ENCODE assay signal across 1 cellular context in genomic region chr11:76166314-76166713, GRCh38.
TF ChIP-seq lines count a peak whose summit lies in the region.

No MANE protein-coding gene starts in this region.

TF ChIP-seq in GM12878, 131 proteins besides CTCF, POLR2A, EP300 and RAD21 (continued from another document):
- no peak for TF ChIP-seq SMARCA5 (IDR thresholded peaks at IDR 0.05)
- no peak; the same call in 1 of the 2 replicates for TF ChIP-seq CREM (IDR thresholded peaks at IDR 0.05; ENCODE audit: low read depth)
- TF ChIP-seq YBX1 (IDR thresholded peaks at IDR 0.05), result no peak
- TF ChIP-seq NFYA (IDR thresholded peaks at IDR 0.05; ENCODE audit: borderline replicate concordance, low read depth, low read length), result no peak
- TF ChIP-seq IKZF1 (conservative IDR thresholded peaks at IDR 0.05), result peak; percentile 33
- no peak for TF ChIP-seq NBN (IDR thresholded peaks at IDR 0.05)
- TF ChIP-seq EGR1 (IDR thresholded peaks at IDR 0.05; ENCODE audit: borderline replicate concordance in 1 of 2, low read depth in 2 of 2, low read length in 2 of 2), result no peak
- no peak for TF ChIP-seq RBBP5 (conservative IDR thresholded peaks at IDR 0.05)
- no peak for TF ChIP-seq RFX5 (IDR thresholded peaks at IDR 0.05; ENCODE audit: low read depth, low read length)
- no peak for TF ChIP-seq USF1 (IDR thresholded peaks at IDR 0.05; ENCODE audit: borderline replicate concordance, extremely low read length, insufficient read depth, low read depth, low read length)
- TF ChIP-seq PKNOX1 (IDR thresholded peaks at IDR 0.05), result no peak
- no peak for TF ChIP-seq ATF3 (IDR thresholded peaks at IDR 0.05; ENCODE audit: borderline replicate concordance, extremely low read depth, low read depth, low read length)
- TF ChIP-seq HSF1 (IDR thresholded peaks at IDR 0.05; ENCODE audit: low read depth, low read length), result no peak
- TF ChIP-seq SIX5 (IDR thresholded peaks at IDR 0.05; ENCODE audit: low read depth, low read length, severe bottlenecking), result no peak
- no peak for TF ChIP-seq NRF1 (conservative IDR thresholded peaks at IDR 0.05; ENCODE audit: low read depth, low read length)
- no peak for TF ChIP-seq MEF2A (IDR thresholded peaks at IDR 0.05; ENCODE audit: insufficient read depth, low read depth, low read length)
- no peak for TF ChIP-seq SREBF2 (IDR thresholded peaks at IDR 0.05; ENCODE audit: low read length)
- no peak for TF ChIP-seq DPF2 (IDR thresholded peaks at IDR 0.05)
- TF ChIP-seq GATAD2B (conservative IDR thresholded peaks at IDR 0.05; ENCODE audit: low read depth), result no peak
- TF ChIP-seq LARP7 (IDR thresholded peaks at IDR 0.05), result no peak
- TF ChIP-seq RUNX3 (IDR thresholded peaks at IDR 0.05; ENCODE audit: low read length), result peak; percentile 91
- TF ChIP-seq MAX (IDR thresholded peaks at IDR 0.05; ENCODE audit: low read depth, low read length), result no peak
- no peak for TF ChIP-seq SIN3A (IDR thresholded peaks at IDR 0.05; ENCODE audit: low read depth, low read length)
- no peak for TF ChIP-seq KDM1A (IDR thresholded peaks at IDR 0.05; ENCODE audit: borderline replicate concordance)
- TF ChIP-seq NR2F1 (conservative IDR thresholded peaks at IDR 0.05), result peak; percentile 53
- peak; percentile 15 for TF ChIP-seq SP1 (IDR thresholded peaks at IDR 0.05; ENCODE audit: low read depth, low read length)
- peak; percentile 66; the same call in 1 of the 2 replicates for TF ChIP-seq TCF12 (IDR thresholded peaks at IDR 0.05; ENCODE audit: low read depth, low read length)
- no peak for TF ChIP-seq ZBED1 (IDR thresholded peaks at IDR 0.05; ENCODE audit: borderline replicate concordance)
